In genomic region chr19:42282810-42283247, GRCh38 we compare ENCODE assay signal across 10 cellular contexts. TPM values are rescaled to one million over a fixed set of nuclear protein-coding genes. Genes with fewer than 3 reads are reported as not detected.
DNase-seq lines count a peak whose midpoint lies in the region; ATAC-seq and TF ChIP-seq lines count a peak whose summit lies in the region.
"Had no signal": no experiment of that assay in that cellular context is flagged by ENCODE, and none has a peak within 500 bp of the region (broad histone marks: within the 10 kb centered on the region; RNA-seq: fewer than 3 reads in every experiment).

No MANE protein-coding gene starts in this region.

- H3K27ac ChIP-seq in BLaER1 (peak overlapping the region; percentile 73; the same call in 1 of the 2 replicates), HUES6 (ENCODE audit: low read depth, low read length) (no peak overlapping the region), osteoblast (ENCODE audit: low read depth, low read length) (peak overlapping the region; percentile 74)
- peak overlapping the region; percentile 85 for H3K27ac ChIP-seq in effector memory CD4-positive, alpha-beta T cell (ENCODE audit: insufficient read depth, low read length, poor library complexity, severe bottlenecking)

- DNase-seq in effector memory CD4-positive, alpha-beta T cell: no peak
- peak; percentile 76 for DNase-seq in osteoblast (ENCODE audit: insufficient read length, low spot score, missing footprints)
- no peak for DNase-seq in foreskin melanocyte
- DNase-seq in effector CD4-positive, alpha-beta T cell: no peak
- no peak for DNase-seq in islet precursor cell

- H3K9me3 ChIP-seq in BLaER1: no peaks in the 10 kb centered on the region
- H3K9me3 ChIP-seq in HUES6 (ENCODE audit: control insufficient read depth, insufficient read depth, low read depth, low read length): no peaks in the 10 kb centered on the region
- H3K9me3 ChIP-seq in effector memory CD4-positive, alpha-beta T cell (ENCODE audit: control insufficient read depth, low read length): no peaks in the 10 kb centered on the region
- H3K9me3 ChIP-seq in osteoblast (ENCODE audit: low read depth, low read length): no peaks in the 10 kb centered on the region

- H3K4me2 ChIP-seq in BLaER1 (peak overlapping the region; percentile 99), osteoblast (ENCODE audit: insufficient read depth, low read length) (peak overlapping the region; percentile 80)

- H3K36me3 ChIP-seq in BLaER1: peaks cover 11% of the 10 kb centered on the region
- peaks cover 10% of the 10 kb centered on the region for H3K36me3 ChIP-seq in HUES6 (ENCODE audit: control insufficient read depth, insufficient read depth, low read length)
- peaks cover 14% of the 10 kb centered on the region for H3K36me3 ChIP-seq in effector memory CD4-positive, alpha-beta T cell (ENCODE audit: control insufficient read depth, insufficient read depth, low read length)
- H3K36me3 ChIP-seq in osteoblast (ENCODE audit: insufficient read depth, low read length): peaks cover 12% of the 10 kb centered on the region

- peak overlapping the region; percentile 78; the same call in 1 of the 2 replicates for H3K9ac ChIP-seq in BLaER1
- H3K9ac ChIP-seq in HUES6 (ENCODE audit: low read length): peak overlapping the region; percentile 2

- no peak for TF ChIP-seq CTCF in osteoblast (IDR thresholded peaks at IDR 0.05; ENCODE audit: extremely low read depth, low read depth, low read length)

- ATAC-seq in HG03571 (IDR thresholded peaks at IDR 0.05; ENCODE audit: unreplicated experiment): no peak

- H3K4me1 ChIP-seq in BLaER1 (peaks cover 75% of the 10 kb centered on the region), HUES6 (ENCODE audit: control insufficient read depth, insufficient read depth, low read length) (peaks cover 45% of the 10 kb centered on the region), osteoblast (ENCODE audit: insufficient read depth, low read length) (peaks cover 66% of the 10 kb centered on the region)
- H3K4me1 ChIP-seq in effector memory CD4-positive, alpha-beta T cell (ENCODE audit: control insufficient read depth, insufficient read depth, low read length, poor library complexity, severe bottlenecking): peaks cover 41% of the 10 kb centered on the region

- no peak overlapping the region for H2AFZ ChIP-seq in osteoblast (ENCODE audit: low read length)

- H4K20me1 ChIP-seq in BLaER1 (peaks cover 67% of the 10 kb centered on the region), osteoblast (ENCODE audit: insufficient read depth, low read length) (peaks cover 53% of the 10 kb centered on the region)

- H3K79me2 ChIP-seq in osteoblast (ENCODE audit: insufficient read depth, low read length): peaks cover 69% of the 10 kb centered on the region

- H3K27me3 ChIP-seq in BLaER1 (no peaks in the 10 kb centered on the region), HUES6 (ENCODE audit: control insufficient read depth, insufficient read depth, low read length) (no peaks in the 10 kb centered on the region), osteoblast (ENCODE audit: insufficient read depth, low read length) (no peaks in the 10 kb centered on the region)
- H3K27me3 ChIP-seq in effector memory CD4-positive, alpha-beta T cell (replicated peaks; ENCODE audit: control insufficient read depth, insufficient read depth, low read length, poor library complexity, severe bottlenecking): no peaks in the 10 kb centered on the region
- H3K27me3 ChIP-seq: SJSA1 had no signal

- H3K4me3 ChIP-seq in BLaER1 (peak overlapping the region; percentile 70), HUES6 (ENCODE audit: low read depth, low read length) (peak overlapping the region; percentile 57), osteoblast (ENCODE audit: insufficient read depth, low read length) (peak overlapping the region; percentile 72)
- peak overlapping the region; percentile 49 for H3K4me3 ChIP-seq in effector memory CD4-positive, alpha-beta T cell (ENCODE audit: insufficient read depth, low read depth, low read length, poor library complexity, severe bottlenecking)

RNA-seq across cellular contexts. Expression of gene CIC, which starts 13.8 kb away (rescaled TPM):
- 33.6 and 39.1 TPM in 2 replicates for total RNA-seq in osteoblast

RNA-seq across cellular contexts. Expression of gene PRR19, which starts 19.1 kb away (rescaled TPM):
- 0.36 and 0.59 TPM in 2 replicates for total RNA-seq in osteoblast

RNA-seq across cellular contexts. Expression of gene PAFAH1B3, which starts 19.6 kb away (rescaled TPM):
- 18.3 and 23.2 TPM in 2 replicates for total RNA-seq in osteoblast

RNA-seq across cellular contexts. Expression of gene ERF, which starts 27.9 kb away (rescaled TPM):
- total RNA-seq in osteoblast: 31.8 and 44.8 TPM in 2 replicates

RNA-seq across cellular contexts. Expression of gene TMEM145, which starts 30.3 kb away (rescaled TPM):
- total RNA-seq in osteoblast: not detected in 2 replicates
- total RNA-seq: renal cortical epithelial cell, SJSA1 had no signal
